9 cellular contexts compared by ENCODE assay signal in genomic region chr3:156818890-156819289, GRCh38. TPM values are rescaled to one million over a fixed set of nuclear protein-coding genes. Genes with fewer than 3 reads are reported as not detected.
DNase-seq lines count a peak whose midpoint lies in the region; ATAC-seq and TF ChIP-seq lines count a peak whose summit lies in the region.
"Had no signal": no experiment of that assay in that cellular context is flagged by ENCODE, and none has a peak within 500 bp of the region (broad histone marks: within the 10 kb centered on the region; RNA-seq: fewer than 3 reads in every experiment).

No MANE protein-coding gene starts in this region.

- peaks cover 42% of the 10 kb centered on the region for H3K36me3 Mint-ChIP-seq in Calu3 (ENCODE audit: insufficient read depth, unreplicated experiment)
- H3K36me3 Mint-ChIP-seq in activated T-helper 2 cell treated with anti-CD3 and anti-CD28 coated beads, Interferon-gamma antibody, Interleukin-2, Interleukin-4, amounts not matched to agents 10 μg/mL and 5 μg/mL and 100 μg/mL, durations not matched to agents 14 hours and 24 hours and 36 hours (ENCODE audit: low read depth) = peaks cover 22% of the 10 kb centered on the region
- H3K36me3 Mint-ChIP-seq in mesothelial cell of epicardium = no peaks in the 10 kb centered on the region

- H3K27ac Mint-ChIP-seq in Calu3 (ENCODE audit: unreplicated experiment) (peak overlapping the region; percentile 96), mesothelial cell of epicardium (peak overlapping the region; percentile 56)
- peak overlapping the region; percentile 56 for H3K27ac Mint-ChIP-seq in activated T-helper 2 cell treated with anti-CD3 and anti-CD28 coated beads, Interferon-gamma antibody, Interleukin-2, Interleukin-4, amounts not matched to agents 10 μg/mL and 5 μg/mL and 100 μg/mL, durations not matched to agents 14 hours and 24 hours and 36 hours

- BruUV-seq in Calu3 (replicated peaks; lab: Mats Ljungman, UMichigan) = no TSS peak

- intact Hi-C loops in Calu3 (cut with micrococcal nuclease; ENCODE audit: unreplicated experiment) (loop anchor here (2.0 to 5.0 kb wide), 5 partner anchors 142 to 312 kb away; no protein-coding TSS in a partner anchor), heart left ventricle (cut with DNase I) (loop anchor here in 6 of 10 donors (5.0 to 10.0 kb wide), 8 partner anchors 142 to 318 kb away; partner anchors contain the start of gene SSR3 (in 2 of the 6))
- intact Hi-C loops in activated T-helper 2 cell treated with anti-CD3 and anti-CD28 coated beads, Interferon-gamma antibody, Interleukin-2, Interleukin-4, amounts not matched to agents 10 μg/mL and 5 μg/mL and 100 μg/mL, durations not matched to agents 14 hours and 24 hours and 36 hours (cut with micrococcal nuclease) = loop anchor here (5.0 to 10.0 kb wide), 2 partner anchors 338 to 964 kb away; partner anchors contain the start of gene SLC33A1

- H3K27me3 Mint-ChIP-seq in Calu3 (ENCODE audit: unreplicated experiment) = no peaks in the 10 kb centered on the region
- H3K27me3 Mint-ChIP-seq in activated T-helper 2 cell treated with anti-CD3 and anti-CD28 coated beads, Interferon-gamma antibody, Interleukin-2, Interleukin-4, amounts not matched to agents 10 μg/mL and 5 μg/mL and 100 μg/mL, durations not matched to agents 14 hours and 24 hours and 36 hours (ENCODE audit: low read depth) = no peaks in the 10 kb centered on the region
- H3K27me3 Mint-ChIP-seq in mesothelial cell of epicardium (ENCODE audit: low read depth) = peaks cover 8% of the 10 kb centered on the region

- H3K4me1 Mint-ChIP-seq in Calu3 (ENCODE audit: low read depth, unreplicated experiment) = peaks cover 55% of the 10 kb centered on the region
- H3K4me1 Mint-ChIP-seq in activated T-helper 2 cell treated with anti-CD3 and anti-CD28 coated beads, Interferon-gamma antibody, Interleukin-2, Interleukin-4, amounts not matched to agents 10 μg/mL and 5 μg/mL and 100 μg/mL, durations not matched to agents 14 hours and 24 hours and 36 hours (ENCODE audit: low read depth) = peaks cover 54% of the 10 kb centered on the region
- peaks cover 31% of the 10 kb centered on the region for H3K4me1 Mint-ChIP-seq in mesothelial cell of epicardium

- H3K4me1 ChIP-seq in heart left ventricle = peaks cover 0 to 25% (median 10%) of the 10 kb centered on the region in 12 donors

- H3K4me3 Mint-ChIP-seq in Calu3 (ENCODE audit: low read depth, unreplicated experiment) (peak overlapping the region; percentile 14), mesothelial cell of epicardium (no peak overlapping the region)
- no peak overlapping the region for H3K4me3 Mint-ChIP-seq in activated T-helper 2 cell treated with anti-CD3 and anti-CD28 coated beads, Interferon-gamma antibody, Interleukin-2, Interleukin-4, amounts not matched to agents 10 μg/mL and 5 μg/mL and 100 μg/mL, durations not matched to agents 14 hours and 24 hours and 36 hours (ENCODE audit: low read depth)

- H3K9me3 Mint-ChIP-seq in Calu3 (ENCODE audit: low read depth, unreplicated experiment) (peaks cover 2% of the 10 kb centered on the region), mesothelial cell of epicardium (no peaks in the 10 kb centered on the region)
- H3K9me3 Mint-ChIP-seq in activated T-helper 2 cell treated with anti-CD3 and anti-CD28 coated beads, Interferon-gamma antibody, Interleukin-2, Interleukin-4, amounts not matched to agents 10 μg/mL and 5 μg/mL and 100 μg/mL, durations not matched to agents 14 hours and 24 hours and 36 hours = no peaks in the 10 kb centered on the region

- no peak for TF ChIP-seq CTCF in Calu3 (IDR thresholded peaks at IDR 0.05; ENCODE audit: unreplicated experiment)
- TF ChIP-seq CTCF in mesothelial cell of epicardium (IDR thresholded peaks at IDR 0.05; ENCODE audit: unreplicated experiment) = no peak
- no peak for TF ChIP-seq CTCF in heart left ventricle (IDR thresholded peaks at IDR 0.05)
- TF ChIP-seq CTCF in coronary artery (IDR thresholded peaks at IDR 0.05) = no peak

- H3K9me3 ChIP-seq in heart left ventricle = no peaks in the 10 kb centered on the region

- 79 to 90% (median 88%) methylated on average over 3 of the region's 3 CpGs for WGBS in heart left ventricle, 4 donors

- TF ChIP-seq POLR2A in heart left ventricle (IDR thresholded peaks at IDR 0.05) = no peak

- no peaks in the 10 kb centered on the region for H3K36me3 ChIP-seq in heart left ventricle

- ATAC-seq in GM21723 (IDR thresholded peaks at IDR 0.05; ENCODE audit: unreplicated experiment) (no peak), heart left ventricle (no peak)

- H3K27ac ChIP-seq in heart left ventricle = no peak overlapping the region
- no peak overlapping the region for H3K27ac ChIP-seq in coronary artery

- H3K4me3 ChIP-seq in heart left ventricle (no peak overlapping the region), coronary artery (no peak overlapping the region)

- CTCF ChIA-PET in Calu3 (lab: Charles Lee) = interaction anchor here (0.6 to 1.8 kb wide), 5 partner anchors 11 to 317 kb away, joined by 3 to 6 read pairs (median 5); partner anchors contain the start of gene SSR3

- DNase-seq in Calu3 (peak; percentile 66), HT1080 (ENCODE audit: low read depth) (peak; percentile 68), mesothelial cell of epicardium (ENCODE audit: low spot score in 2 of 2, unreplicated experiment in 2 of 2) (no peak), COR-L47 (lab: John Stamatoyannopoulos, UW) (no peak), heart left ventricle (no peak), coronary artery (ENCODE audit: low spot score) (no peak)
- DNase-seq in activated T-helper 2 cell treated with anti-CD3 and anti-CD28 coated beads, Interferon-gamma antibody, Interleukin-2, Interleukin-4, amounts not matched to agents 10 μg/mL and 5 μg/mL and 100 μg/mL, durations not matched to agents 14 hours and 24 hours and 36 hours (ENCODE audit: low spot score) = no peak
- DNase-seq: NCI-H446 had no signal

- H3K27me3 ChIP-seq in heart left ventricle = no peaks in the 10 kb centered on the region

RNA-seq across cellular contexts. Expression of gene LEKR1, which starts 7.3 kb away (rescaled TPM):
- total RNA-seq in Calu3 (2022) (4.5 and 5.1 TPM in 2 replicates), mesothelial cell of epicardium (3.3 to 6.5 TPM (median 3.4 TPM) in 3 replicates), heart left ventricle (1 to 10 TPM in 5 of 9 donors, under 1 TPM in 3, not detected in 1; 0.23 to 1.8 (median 1.0) TPM)
- 0.20 TPM in 1 of 2 replicates, not detected in the other for total RNA-seq in HT1080 (2014; rRNA removed; shearing (Covaris generic))
- polyA plus RNA-seq in HT1080 (2015; cell fraction: cytosol; rRNA removed) = not detected in 2 replicates
- not detected in 2 replicates for polyA plus RNA-seq in HT1080 (2015; cell fraction: nucleus; rRNA removed)
- 0.30 and 0.52 TPM in 2 replicates for total RNA-seq in activated T-helper 2 cell treated with anti-CD3 and anti-CD28 coated beads, Interferon-gamma antibody, Interleukin-2, Interleukin-4, amounts not matched to agents 10 μg/mL and 5 μg/mL and 100 μg/mL, durations not matched to agents 14 hours and 24 hours and 36 hours
- under 1 TPM; 0.22 to 0.34 TPM for polyA plus RNA-seq in heart left ventricle

Comparison
In these comparisons a context has a peak if more than half of its experiments do, and no peak if none do; other contexts are left out.
1. DNase-seq: peak in Calu3 (single experiment) and HT1080 (single experiment); none in activated T-helper 2 cell treated with anti-CD3 and anti-CD28 coated beads, Interferon-gamma antibody, Interleukin-2, Interleukin-4, amounts not matched to agents 10 μg/mL and 5 μg/mL and 100 μg/mL, durations not matched to agents 14 hours and 24 hours and 36 hours (single experiment), mesothelial cell of epicardium (0 of 2), COR-L47 (single experiment), heart left ventricle (0 of 5) and coronary artery (single experiment).
2. Peak in every context shown above with its lines, with median percentiles within 50 percentile points of each other: H3K27ac Mint-ChIP-seq.